17 cellular contexts compared by ENCODE assay signal in genomic region chr14:95235351-95235750, GRCh38.
A peak's percentile ranks its signal among the peaks of the same experiment; 100 is the strongest.
DNase-seq lines count a peak whose midpoint lies in the region; ATAC-seq, FAIRE-seq and TF ChIP-seq lines count a peak whose summit lies in the region.
"Had no signal": no experiment of that assay in that cellular context is flagged by ENCODE, and none has a peak within 500 bp of the region (broad histone marks: within the 10 kb centered on the region; RNA-seq: fewer than 3 reads in every experiment).

No MANE protein-coding gene starts in this region.

- FAIRE-seq in GM12891 (lab: Jason Lieb, UNC), result peak; percentile 55

- H3K9me3 ChIP-seq in sigmoid colon, result no peaks in the 10 kb centered on the region

- no peak for DNase-seq in GM12891 (ENCODE audit: insufficient read length, low spot score)
- peak; percentile 69 for DNase-seq in NCI-H748 (lab: John Stamatoyannopoulos, UW; ENCODE audit: unreplicated experiment)
- peak; percentile 39 for DNase-seq in kidney tubule cell (ENCODE audit: low spot score)
- peak; percentile 56 for DNase-seq in sigmoid colon
- DNase-seq in GM13977 (ENCODE audit: low spot score), result no peak
- DNase-seq in activated effector memory CD4-positive, alpha-beta T cell treated with anti-CD3 and anti-CD28 coated beads, Interleukin-2, amount 50 U/mL, for 16 hours, result no peak
- DNase-seq: ACHN; CD8-positive, alpha-beta T cell; GF-D8; H7; Kasumi-1; NCI-H2029; NCI-H2227 treated with DMSO at 0.1 percent for 48 hours; NCI-H526; PC-9 had no signal

- TF ChIP-seq EP300 in sigmoid colon (IDR thresholded peaks at IDR 0.05), result no peak

- TF ChIP-seq CTCF in sigmoid colon (IDR thresholded peaks at IDR 0.05) (no peak), GM13977 (IDR thresholded peaks at IDR 0.05; ENCODE audit: extremely low read depth, insufficient read depth, missing control alignments) (no peak)

- in situ Hi-C loops in GM13977 (cut with MboI; ENCODE audit: low pct_unique_long_range_greater_than_20kb, low sequenced_read_pairs, unreplicated experiment), result no loop called here

- H3K36me3 ChIP-seq in sigmoid colon, result no peaks in the 10 kb centered on the region

- no peaks in the 10 kb centered on the region for H3K27me3 ChIP-seq in sigmoid colon

- H3K4me1 ChIP-seq in sigmoid colon, result peaks cover 0 to 9% (median 3%) of the 10 kb centered on the region in 4 donors

- no peak overlapping the region for H3K27ac ChIP-seq in sigmoid colon
- H3K27ac ChIP-seq: PC-9 had no signal

- TF ChIP-seq POLR2A in GM12891 (IDR thresholded peaks at IDR 0.05; ENCODE audit: low read depth, low read length) (no peak), sigmoid colon (IDR thresholded peaks at IDR 0.05) (no peak)

- intact Hi-C loops in sigmoid colon (cut with DNase I), result no loop called here

- H3K4me3 ChIP-seq in sigmoid colon, result no peak overlapping the region
- H3K4me3 ChIP-seq: PC-9 had no signal

- WGBS in sigmoid colon, 2 donors, result 77 to 82% methylated on average over 4 of the region's 4 CpGs

- ATAC-seq in HG03097 (IDR thresholded peaks at IDR 0.05; ENCODE audit: low FRiP score, unreplicated experiment) (no peak), GM21737 (IDR thresholded peaks at IDR 0.05; ENCODE audit: unreplicated experiment) (no peak)
- ATAC-seq: CD8-positive, alpha-beta T cell had no signal

TF ChIP-seq in GM12891, 5 proteins besides CTCF, POLR2A, EP300 and RAD21:
- no peak for TF ChIP-seq SPI1 (IDR thresholded peaks at IDR 0.05; ENCODE audit: low read depth, low read length)
- no peak for TF ChIP-seq PAX5 (IDR thresholded peaks at IDR 0.05; ENCODE audit: insufficient read depth, low read length, severe bottlenecking)
- no peak for TF ChIP-seq POLR2AphosphoS5 (IDR thresholded peaks at IDR 0.05; ENCODE audit: low read depth, low read length)
- TF ChIP-seq TAF1 (IDR thresholded peaks at IDR 0.05; ENCODE audit: low read depth, low read length), result no peak
- TF ChIP-seq POU2F2 (IDR thresholded peaks at IDR 0.05; ENCODE audit: low read depth, low read length), result no peak

Comparison
In these comparisons a context has a peak if more than half of its experiments do, and no peak if none do; other contexts are left out.
1. DNase-seq: peak in NCI-H748 (single experiment), kidney tubule cell (single experiment) and sigmoid colon (single experiment); none in GM12891 (single experiment), GM13977 (single experiment) and activated effector memory CD4-positive, alpha-beta T cell treated with anti-CD3 and anti-CD28 coated beads, Interleukin-2, amount 50 U/mL, for 16 hours (single experiment).